In the genomic region with DNA sequence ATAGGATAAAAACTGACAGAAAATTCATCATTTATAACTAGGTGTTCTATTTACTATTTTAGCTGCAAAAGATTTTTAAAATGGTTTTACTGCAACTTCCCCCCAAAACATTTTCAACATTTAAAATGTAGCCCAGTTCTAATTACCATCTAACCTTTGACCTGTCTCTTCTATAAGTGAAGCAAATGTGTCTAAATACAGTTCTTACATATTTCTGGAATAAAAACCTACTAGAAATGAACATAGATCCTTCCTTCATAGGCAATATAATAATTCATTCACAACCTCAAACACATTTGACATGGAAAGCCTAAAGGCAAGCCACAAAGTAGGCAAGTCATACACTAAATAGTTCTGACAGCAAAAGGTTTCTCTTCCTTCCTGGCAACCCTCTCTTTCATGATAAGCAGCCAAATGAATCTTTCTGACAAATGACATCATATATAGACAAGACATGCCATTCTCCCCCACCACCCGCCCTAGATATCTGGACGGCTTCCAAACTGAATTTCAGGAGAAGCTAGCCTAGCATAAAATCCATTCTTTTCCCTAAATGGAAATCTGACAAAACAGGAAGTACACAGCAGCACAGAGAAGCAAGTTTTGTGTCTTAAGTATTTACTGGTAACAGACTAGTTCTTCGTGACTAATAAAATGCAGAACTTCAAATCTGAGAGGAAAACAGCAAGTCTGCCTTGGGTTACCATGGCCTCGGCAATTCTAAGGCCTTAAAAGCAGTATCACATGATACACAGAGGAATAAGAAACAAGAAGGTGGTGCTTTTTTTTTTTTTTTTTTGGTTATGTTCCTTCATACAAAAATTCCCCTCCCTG, we compare ENCODE assay signal across 2 cellular contexts.
TF ChIP-seq lines count a peak whose summit lies in the region.

No MANE protein-coding gene starts in this region.

TF ChIP-seq in IMR-90, 13 proteins besides CTCF, POLR2A, EP300 and RAD21 (continued from another document):
- TF ChIP-seq, protein P1, sequence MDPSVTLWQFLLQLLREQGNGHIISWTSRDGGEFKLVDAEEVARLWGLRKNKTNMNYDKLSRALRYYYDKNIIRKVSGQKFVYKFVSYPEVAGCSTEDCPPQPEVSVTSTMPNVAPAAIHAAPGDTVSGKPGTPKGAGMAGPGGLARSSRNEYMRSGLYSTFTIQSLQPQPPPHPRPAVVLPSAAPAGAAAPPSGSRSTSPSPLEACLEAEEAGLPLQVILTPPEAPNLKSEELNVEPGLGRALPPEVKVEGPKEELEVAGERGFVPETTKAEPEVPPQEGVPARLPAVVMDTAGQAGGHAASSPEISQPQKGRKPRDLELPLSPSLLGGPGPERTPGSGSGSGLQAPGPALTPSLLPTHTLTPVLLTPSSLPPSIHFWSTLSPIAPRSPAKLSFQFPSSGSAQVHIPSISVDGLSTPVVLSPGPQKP (IDR thresholded peaks at IDR 0.05; ENCODE audit: borderline replicate concordance, low read depth, low read length) = no peak

TF ChIP-seq in HEK293T, 16 proteins besides CTCF, POLR2A, EP300 and RAD21 (continued from another document):
- TF ChIP-seq HDGF (IDR thresholded peaks at IDR 0.05; ENCODE audit: borderline replicate concordance) (no peak), TARDBP (IDR thresholded peaks at IDR 0.05) (no peak), NFRKB (IDR thresholded peaks at IDR 0.05) (no peak), FOXA1 (IDR thresholded peaks at IDR 0.05) (no peak), FOXK2 (IDR thresholded peaks at IDR 0.05) (no peak), ELF4 (IDR thresholded peaks at IDR 0.05) (no peak), FOXM1 (IDR thresholded peaks at IDR 0.05; ENCODE audit: borderline replicate concordance) (no peak)
